Comparison of ENCODE assay signal across 1 cellular context in the genomic region with DNA sequence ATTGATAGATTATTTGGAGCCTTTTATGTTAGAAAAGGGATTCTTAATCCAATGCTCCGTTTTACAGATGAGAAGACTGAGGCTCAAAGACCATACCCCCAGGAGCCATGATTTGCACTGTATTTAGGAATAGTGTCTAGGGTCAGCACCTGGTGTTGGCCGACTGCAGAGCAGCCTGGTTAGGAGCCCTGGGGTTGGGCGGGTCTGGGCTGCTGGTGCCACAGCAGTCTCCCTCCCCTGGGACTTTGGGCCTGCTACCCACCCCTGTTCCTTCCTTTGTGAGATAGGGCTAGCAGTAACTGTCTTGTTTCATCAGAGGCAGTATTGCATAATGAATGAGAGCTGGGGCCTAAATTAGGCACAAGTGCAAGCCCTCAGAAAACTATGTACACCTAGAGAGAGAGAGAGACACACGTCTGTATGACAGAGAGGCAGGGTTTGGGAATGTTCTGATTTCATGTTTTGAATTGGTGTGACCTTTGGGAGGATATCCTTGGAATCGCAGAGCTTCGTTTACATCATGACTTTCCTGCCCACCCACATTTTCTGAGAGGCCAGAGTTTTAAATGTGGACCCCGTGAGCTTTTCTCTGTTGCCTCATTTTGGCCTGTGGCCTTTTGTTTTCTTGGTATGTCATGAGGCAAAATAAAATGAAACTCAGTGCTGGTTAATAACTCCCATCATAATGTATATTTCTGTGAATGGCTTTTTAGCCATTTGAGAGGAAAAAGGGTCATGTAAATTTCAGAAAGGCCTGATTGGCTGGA.
TF ChIP-seq lines count a peak whose summit lies in the region.

No MANE protein-coding gene starts in this region.

TF ChIP-seq in HepG2, 621 proteins besides CTCF, POLR2A, EP300 and RAD21 (continued from another document and continues in another):
- TF ChIP-seq SOX13 (IDR thresholded peaks at IDR 0.05): no peak; the same call in 1 of the 2 replicates
- peak in 1 of 2 experiments; percentile 71; a peak in 2 of 4 replicates for TF ChIP-seq SOX13 (CRISPR knock-in tag; conservative IDR thresholded peaks at IDR 0.05 in 1 of 2, IDR thresholded peaks at IDR 0.05 in 1 of 2)
- TF ChIP-seq, protein P1, sequence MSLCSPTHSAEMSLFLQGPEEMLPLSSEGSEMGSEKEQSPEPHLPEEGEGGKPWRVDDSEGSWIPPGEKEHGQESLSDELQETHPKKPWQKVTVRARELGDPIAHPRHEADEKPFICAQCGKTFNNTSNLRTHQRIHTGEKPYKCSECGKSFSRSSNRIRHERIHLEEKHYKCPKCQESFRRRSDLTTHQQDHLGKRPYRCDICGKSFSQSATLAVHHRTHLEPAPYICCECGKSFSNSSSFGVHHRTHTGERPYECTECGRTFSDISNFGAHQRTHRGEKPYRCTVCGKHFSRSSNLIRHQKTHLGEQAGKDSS (CRISPR knock-in tag; IDR thresholded peaks at IDR 0.05; ENCODE audit: borderline replicate concordance, low read depth): peak; percentile 15; the same call in 1 of the 2 replicates
- peak; percentile 44 for TF ChIP-seq CCAR2 (optimal IDR thresholded peaks at IDR 0.05; ENCODE audit: low read depth, low read length)
- TF ChIP-seq KLF9 (CRISPR knock-in tag; IDR thresholded peaks at IDR 0.05; ENCODE audit: low read depth): no peak
- TF ChIP-seq KAT8 (CRISPR knock-in tag; IDR thresholded peaks at IDR 0.05): peak; percentile 74
- TF ChIP-seq, protein P2, sequence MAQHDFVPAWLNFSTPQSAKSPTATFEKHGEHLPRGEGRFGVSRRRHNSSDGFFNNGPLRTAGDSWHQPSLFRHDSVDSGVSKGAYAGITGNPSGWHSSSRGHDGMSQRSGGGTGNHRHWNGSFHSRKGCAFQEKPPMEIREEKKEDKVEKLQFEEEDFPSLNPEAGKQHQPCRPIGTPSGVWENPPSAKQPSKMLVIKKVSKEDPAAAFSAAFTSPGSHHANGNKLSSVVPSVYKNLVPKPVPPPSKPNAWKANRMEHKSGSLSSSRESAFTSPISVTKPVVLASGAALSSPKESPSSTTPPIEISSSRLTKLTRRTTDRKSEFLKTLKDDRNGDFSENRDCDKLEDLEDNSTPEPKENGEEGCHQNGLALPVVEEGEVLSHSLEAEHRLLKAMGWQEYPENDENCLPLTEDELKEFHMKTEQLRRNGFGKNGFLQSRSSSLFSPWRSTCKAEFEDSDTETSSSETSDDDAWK (CRISPR knock-in tag; IDR thresholded peaks at IDR 0.05): no peak
- TF ChIP-seq ZNF563 (CRISPR knock-in tag; IDR thresholded peaks at IDR 0.05): no peak
- TF ChIP-seq KLF16 (CRISPR knock-in tag; IDR thresholded peaks at IDR 0.05): 0 out of 4 replicates have a peak, but pooled peaks of 1 of the 2 experiments have one; percentile 14
- TF ChIP-seq ZNF772 (CRISPR knock-in tag; IDR thresholded peaks at IDR 0.05): 0 out of 2 replicates have a peak, but pooled peaks have one; percentile 27
- TF ChIP-seq, protein P3, sequence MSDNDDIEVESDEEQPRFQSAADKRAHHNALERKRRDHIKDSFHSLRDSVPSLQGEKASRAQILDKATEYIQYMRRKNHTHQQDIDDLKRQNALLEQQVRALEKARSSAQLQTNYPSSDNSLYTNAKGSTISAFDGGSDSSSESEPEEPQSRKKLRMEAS (IDR thresholded peaks at IDR 0.05): peak; percentile 73
- TF ChIP-seq ADNP (CRISPR knock-in tag; IDR thresholded peaks at IDR 0.05): peak; percentile 87
- TF ChIP-seq, protein P4, sequence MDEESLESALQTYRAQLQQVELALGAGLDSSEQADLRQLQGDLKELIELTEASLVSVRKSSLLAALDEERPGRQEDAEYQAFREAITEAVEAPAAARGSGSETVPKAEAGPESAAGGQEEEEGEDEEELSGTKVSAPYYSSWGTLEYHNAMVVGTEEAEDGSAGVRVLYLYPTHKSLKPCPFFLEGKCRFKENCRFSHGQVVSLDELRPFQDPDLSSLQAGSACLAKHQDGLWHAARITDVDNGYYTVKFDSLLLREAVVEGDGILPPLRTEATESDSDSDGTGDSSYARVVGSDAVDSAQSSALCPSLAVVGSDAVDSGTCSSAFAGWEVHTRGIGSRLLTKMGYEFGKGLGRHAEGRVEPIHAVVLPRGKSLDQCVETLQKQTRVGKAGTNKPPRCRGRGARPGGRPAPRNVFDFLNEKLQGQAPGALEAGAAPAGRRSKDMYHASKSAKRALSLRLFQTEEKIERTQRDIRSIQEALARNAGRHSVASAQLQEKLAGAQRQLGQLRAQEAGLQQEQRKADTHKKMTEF (CRISPR knock-in tag; IDR thresholded peaks at IDR 0.05): peak; percentile 69
- TF ChIP-seq NONO (IDR thresholded peaks at IDR 0.05): no peak
- TF ChIP-seq NONO (CRISPR knock-in tag; conservative IDR thresholded peaks at IDR 0.05): peak; percentile 69
- TF ChIP-seq, protein P5, sequence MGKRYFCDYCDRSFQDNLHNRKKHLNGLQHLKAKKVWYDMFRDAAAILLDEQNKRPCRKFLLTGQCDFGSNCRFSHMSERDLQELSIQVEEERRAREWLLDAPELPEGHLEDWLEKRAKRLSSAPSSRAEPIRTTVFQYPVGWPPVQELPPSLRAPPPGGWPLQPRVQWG (CRISPR knock-in tag; IDR thresholded peaks at IDR 0.05; ENCODE audit: borderline replicate concordance, low read depth): no peak
- peak; percentile 95; the same call in 1 of the 2 replicates for TF ChIP-seq MEF2D (CRISPR knock-in tag; IDR thresholded peaks at IDR 0.05)
- no peak for TF ChIP-seq MBNL3 (CRISPR knock-in tag; conservative IDR thresholded peaks at IDR 0.05)
- TF ChIP-seq ZNF17 (CRISPR knock-in tag; IDR thresholded peaks at IDR 0.05): no peak
- 0 out of 2 replicates have a peak, but pooled peaks have one; percentile 33 for TF ChIP-seq SP140L (CRISPR knock-in tag; IDR thresholded peaks at IDR 0.05; ENCODE audit: borderline replicate concordance)
- no peak for TF ChIP-seq MTA1 (CRISPR knock-in tag; IDR thresholded peaks at IDR 0.05; ENCODE audit: borderline replicate concordance)
- TF ChIP-seq ZNF432 (CRISPR knock-in tag; IDR thresholded peaks at IDR 0.05; ENCODE audit: borderline replicate concordance): no peak
- TF ChIP-seq SETDB1 (CRISPR knock-in tag; IDR thresholded peaks at IDR 0.05; ENCODE audit: borderline replicate concordance): no peak
- 0 out of 2 replicates have a peak, but pooled peaks have one; percentile 47 for TF ChIP-seq ZNF160 (CRISPR knock-in tag; IDR thresholded peaks at IDR 0.05)
- peak; percentile 78; the same call in 1 of the 2 replicates for TF ChIP-seq TARDBP (CRISPR knock-in tag; IDR thresholded peaks at IDR 0.05)
- no peak for TF ChIP-seq ZNF143 (CRISPR knock-in tag; IDR thresholded peaks at IDR 0.05)
- no peak for TF ChIP-seq MAZ (IDR thresholded peaks at IDR 0.05; ENCODE audit: borderline replicate concordance, low read depth, low read length)
- 0 out of 2 replicates have a peak, but pooled peaks have one; percentile 47 for TF ChIP-seq MAZ (CRISPR knock-in tag; IDR thresholded peaks at IDR 0.05; ENCODE audit: low read depth)
- peak; percentile 29 for TF ChIP-seq CBX1 (IDR thresholded peaks at IDR 0.05; ENCODE audit: low read depth)
- peak; percentile 58; the same call in 1 of the 2 replicates for TF ChIP-seq ZNF430 (CRISPR knock-in tag; IDR thresholded peaks at IDR 0.05)
- TF ChIP-seq ZSCAN31 (CRISPR knock-in tag; IDR thresholded peaks at IDR 0.05; ENCODE audit: low read depth): peak; percentile 49; the same call in 1 of the 2 replicates
- no peak for TF ChIP-seq ZNF766 (CRISPR knock-in tag; IDR thresholded peaks at IDR 0.05; ENCODE audit: borderline replicate concordance)
- no peak for TF ChIP-seq MAFF (IDR thresholded peaks at IDR 0.05; ENCODE audit: low read depth, low read length)
- TF ChIP-seq, protein P6, sequence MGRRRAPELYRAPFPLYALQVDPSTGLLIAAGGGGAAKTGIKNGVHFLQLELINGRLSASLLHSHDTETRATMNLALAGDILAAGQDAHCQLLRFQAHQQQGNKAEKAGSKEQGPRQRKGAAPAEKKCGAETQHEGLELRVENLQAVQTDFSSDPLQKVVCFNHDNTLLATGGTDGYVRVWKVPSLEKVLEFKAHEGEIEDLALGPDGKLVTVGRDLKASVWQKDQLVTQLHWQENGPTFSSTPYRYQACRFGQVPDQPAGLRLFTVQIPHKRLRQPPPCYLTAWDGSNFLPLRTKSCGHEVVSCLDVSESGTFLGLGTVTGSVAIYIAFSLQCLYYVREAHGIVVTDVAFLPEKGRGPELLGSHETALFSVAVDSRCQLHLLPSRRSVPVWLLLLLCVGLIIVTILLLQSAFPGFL (CRISPR knock-in tag; IDR thresholded peaks at IDR 0.05): no peak
- TF ChIP-seq PPARG (CRISPR knock-in tag; conservative IDR thresholded peaks at IDR 0.05): peak; percentile 90
- no peak for TF ChIP-seq SOX6 (IDR thresholded peaks at IDR 0.05)
- TF ChIP-seq SOX6 (CRISPR knock-in tag; IDR thresholded peaks at IDR 0.05): peak; percentile 93
- TF ChIP-seq, protein P7, sequence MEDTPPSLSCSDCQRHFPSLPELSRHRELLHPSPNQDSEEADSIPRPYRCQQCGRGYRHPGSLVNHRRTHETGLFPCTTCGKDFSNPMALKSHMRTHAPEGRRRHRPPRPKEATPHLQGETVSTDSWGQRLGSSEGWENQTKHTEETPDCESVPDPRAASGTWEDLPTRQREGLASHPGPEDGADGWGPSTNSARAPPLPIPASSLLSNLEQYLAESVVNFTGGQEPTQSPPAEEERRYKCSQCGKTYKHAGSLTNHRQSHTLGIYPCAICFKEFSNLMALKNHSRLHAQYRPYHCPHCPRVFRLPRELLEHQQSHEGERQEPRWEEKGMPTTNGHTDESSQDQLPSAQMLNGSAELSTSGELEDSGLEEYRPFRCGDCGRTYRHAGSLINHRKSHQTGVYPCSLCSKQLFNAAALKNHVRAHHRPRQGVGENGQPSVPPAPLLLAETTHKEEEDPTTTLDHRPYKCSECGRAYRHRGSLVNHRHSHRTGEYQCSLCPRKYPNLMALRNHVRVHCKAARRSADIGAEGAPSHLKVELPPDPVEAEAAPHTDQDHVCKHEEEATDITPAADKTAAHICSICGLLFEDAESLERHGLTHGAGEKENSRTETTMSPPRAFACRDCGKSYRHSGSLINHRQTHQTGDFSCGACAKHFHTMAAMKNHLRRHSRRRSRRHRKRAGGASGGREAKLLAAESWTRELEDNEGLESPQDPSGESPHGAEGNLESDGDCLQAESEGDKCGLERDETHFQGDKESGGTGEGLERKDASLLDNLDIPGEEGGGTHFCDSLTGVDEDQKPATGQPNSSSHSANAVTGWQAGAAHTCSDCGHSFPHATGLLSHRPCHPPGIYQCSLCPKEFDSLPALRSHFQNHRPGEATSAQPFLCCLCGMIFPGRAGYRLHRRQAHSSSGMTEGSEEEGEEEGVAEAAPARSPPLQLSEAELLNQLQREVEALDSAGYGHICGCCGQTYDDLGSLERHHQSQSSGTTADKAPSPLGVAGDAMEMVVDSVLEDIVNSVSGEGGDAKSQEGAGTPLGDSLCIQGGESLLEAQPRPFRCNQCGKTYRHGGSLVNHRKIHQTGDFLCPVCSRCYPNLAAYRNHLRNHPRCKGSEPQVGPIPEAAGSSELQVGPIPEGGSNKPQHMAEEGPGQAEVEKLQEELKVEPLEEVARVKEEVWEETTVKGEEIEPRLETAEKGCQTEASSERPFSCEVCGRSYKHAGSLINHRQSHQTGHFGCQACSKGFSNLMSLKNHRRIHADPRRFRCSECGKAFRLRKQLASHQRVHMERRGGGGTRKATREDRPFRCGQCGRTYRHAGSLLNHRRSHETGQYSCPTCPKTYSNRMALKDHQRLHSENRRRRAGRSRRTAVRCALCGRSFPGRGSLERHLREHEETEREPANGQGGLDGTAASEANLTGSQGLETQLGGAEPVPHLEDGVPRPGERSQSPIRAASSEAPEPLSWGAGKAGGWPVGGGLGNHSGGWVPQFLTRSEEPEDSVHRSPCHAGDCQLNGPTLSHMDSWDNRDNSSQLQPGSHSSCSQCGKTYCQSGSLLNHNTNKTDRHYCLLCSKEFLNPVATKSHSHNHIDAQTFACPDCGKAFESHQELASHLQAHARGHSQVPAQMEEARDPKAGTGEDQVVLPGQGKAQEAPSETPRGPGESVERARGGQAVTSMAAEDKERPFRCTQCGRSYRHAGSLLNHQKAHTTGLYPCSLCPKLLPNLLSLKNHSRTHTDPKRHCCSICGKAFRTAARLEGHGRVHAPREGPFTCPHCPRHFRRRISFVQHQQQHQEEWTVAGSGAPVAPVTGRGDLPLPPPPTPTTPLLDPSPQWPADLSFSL (CRISPR knock-in tag; IDR thresholded peaks at IDR 0.05): no peak
- TF ChIP-seq, protein P8, sequence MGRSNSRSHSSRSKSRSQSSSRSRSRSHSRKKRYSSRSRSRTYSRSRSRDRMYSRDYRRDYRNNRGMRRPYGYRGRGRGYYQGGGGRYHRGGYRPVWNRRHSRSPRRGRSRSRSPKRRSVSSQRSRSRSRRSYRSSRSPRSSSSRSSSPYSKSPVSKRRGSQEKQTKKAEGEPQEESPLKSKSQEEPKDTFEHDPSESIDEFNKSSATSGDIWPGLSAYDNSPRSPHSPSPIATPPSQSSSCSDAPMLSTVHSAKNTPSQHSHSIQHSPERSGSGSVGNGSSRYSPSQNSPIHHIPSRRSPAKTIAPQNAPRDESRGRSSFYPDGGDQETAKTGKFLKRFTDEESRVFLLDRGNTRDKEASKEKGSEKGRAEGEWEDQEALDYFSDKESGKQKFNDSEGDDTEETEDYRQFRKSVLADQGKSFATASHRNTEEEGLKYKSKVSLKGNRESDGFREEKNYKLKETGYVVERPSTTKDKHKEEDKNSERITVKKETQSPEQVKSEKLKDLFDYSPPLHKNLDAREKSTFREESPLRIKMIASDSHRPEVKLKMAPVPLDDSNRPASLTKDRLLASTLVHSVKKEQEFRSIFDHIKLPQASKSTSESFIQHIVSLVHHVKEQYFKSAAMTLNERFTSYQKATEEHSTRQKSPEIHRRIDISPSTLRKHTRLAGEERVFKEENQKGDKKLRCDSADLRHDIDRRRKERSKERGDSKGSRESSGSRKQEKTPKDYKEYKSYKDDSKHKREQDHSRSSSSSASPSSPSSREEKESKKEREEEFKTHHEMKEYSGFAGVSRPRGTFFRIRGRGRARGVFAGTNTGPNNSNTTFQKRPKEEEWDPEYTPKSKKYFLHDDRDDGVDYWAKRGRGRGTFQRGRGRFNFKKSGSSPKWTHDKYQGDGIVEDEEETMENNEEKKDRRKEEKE (IDR thresholded peaks at IDR 0.05): no peak
- TF ChIP-seq, protein P9, sequence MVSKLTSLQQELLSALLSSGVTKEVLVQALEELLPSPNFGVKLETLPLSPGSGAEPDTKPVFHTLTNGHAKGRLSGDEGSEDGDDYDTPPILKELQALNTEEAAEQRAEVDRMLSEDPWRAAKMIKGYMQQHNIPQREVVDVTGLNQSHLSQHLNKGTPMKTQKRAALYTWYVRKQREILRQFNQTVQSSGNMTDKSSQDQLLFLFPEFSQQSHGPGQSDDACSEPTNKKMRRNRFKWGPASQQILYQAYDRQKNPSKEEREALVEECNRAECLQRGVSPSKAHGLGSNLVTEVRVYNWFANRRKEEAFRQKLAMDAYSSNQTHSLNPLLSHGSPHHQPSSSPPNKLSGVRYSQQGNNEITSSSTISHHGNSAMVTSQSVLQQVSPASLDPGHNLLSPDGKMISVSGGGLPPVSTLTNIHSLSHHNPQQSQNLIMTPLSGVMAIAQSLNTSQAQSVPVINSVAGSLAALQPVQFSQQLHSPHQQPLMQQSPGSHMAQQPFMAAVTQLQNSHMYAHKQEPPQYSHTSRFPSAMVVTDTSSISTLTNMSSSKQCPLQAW (CRISPR knock-in tag; IDR thresholded peaks at IDR 0.05): peak; percentile 43; the same call in 1 of the 2 replicates
